13 cellular contexts compared by ENCODE assay signal in the genomic region with DNA sequence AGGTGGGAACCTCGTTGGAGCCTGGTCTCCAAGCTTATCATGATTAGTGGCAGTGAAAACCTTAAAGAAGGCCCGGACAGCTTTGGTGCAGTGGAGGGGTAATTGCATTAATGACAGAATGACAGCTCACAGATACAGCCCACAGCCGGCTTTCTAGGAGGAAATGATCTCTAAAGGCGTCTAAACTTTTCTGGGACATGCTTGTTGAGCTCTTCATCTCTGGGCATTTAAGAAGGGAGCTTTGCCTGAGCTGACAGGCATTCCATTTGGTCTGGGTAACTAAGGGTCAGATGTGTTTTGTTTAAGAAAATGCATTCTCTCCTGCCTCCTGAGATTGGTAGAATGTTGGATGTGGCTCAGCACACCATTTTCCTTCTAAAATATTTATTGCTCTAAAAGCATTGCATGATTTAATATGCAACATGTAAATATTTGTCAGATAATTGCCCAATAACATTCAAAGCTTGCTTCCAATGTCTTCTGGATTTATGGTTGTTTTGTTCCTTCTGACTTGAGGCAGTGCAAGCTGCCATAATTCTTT. TPM values are rescaled to one million over a fixed set of nuclear protein-coding genes. Genes with fewer than 3 reads are reported as not detected.
A peak's percentile ranks its signal among the peaks of the same experiment; 100 is the strongest.
DNase-seq lines count a peak whose midpoint lies in the region; ATAC-seq, FAIRE-seq and TF ChIP-seq lines count a peak whose summit lies in the region.
"Had no signal": no experiment of that assay in that cellular context is flagged by ENCODE, and none has a peak within 500 bp of the region (broad histone marks: within the 10 kb centered on the region; RNA-seq: fewer than 3 reads in every experiment).

No MANE protein-coding gene starts in this region.

- TF ChIP-seq EP300 in GM12878 (IDR thresholded peaks at IDR 0.05; ENCODE audit: borderline replicate concordance in 1 of 2, control insufficient read depth in 1 of 2, low read depth in 2 of 2, low read length in 2 of 2), result no peak

- no peak for ATAC-seq in GM12878
- ATAC-seq in T-cell (replicated peaks in 1 of 4), result no peak
- ATAC-seq in HG03521 (IDR thresholded peaks at IDR 0.05; ENCODE audit: unreplicated experiment), result no peak
- ATAC-seq: activated CD8-positive, alpha-beta memory T cell treated with anti-CD3 and anti-CD28 coated beads, Interleukin-2, amount 10 ng/mL, durations not matched to agents 7 days and 5 days; left cardiac atrium had no signal

- H4K20me1 ChIP-seq in GM12878 (ENCODE audit: control insufficient read depth, insufficient read depth) (no peaks in the 10 kb centered on the region; the same call in 1 of the 2 replicates), neural progenitor cell (ENCODE audit: low read depth) (peaks cover 21% of the 10 kb centered on the region)

- H3K9me3 Mint-ChIP-seq in neural progenitor cell, result no peaks in the 10 kb centered on the region
- no peaks in the 10 kb centered on the region for H3K9me3 Mint-ChIP-seq in T-cell

- CTCF ChIA-PET in GM12878 (lab: Yijun Ruan, JAX), result interaction anchor here (1.0 to 6.5 kb wide), 10 partner anchors 8 to 284 kb away, joined by 3 to 62 read pairs (median 4); no protein-coding TSS in a partner anchor
- CTCF ChIA-PET in T-cell (lab: Charles Lee), result interaction anchor here (0.6 to 1.1 kb wide), 3 partner anchors 12 to 182 kb away, joined by 3 to 5 read pairs (median 3); no protein-coding TSS in a partner anchor

- RAD21 ChIA-PET in GM12878 (lab: Charles Lee; ENCODE audit: unreplicated experiment), result interaction anchor here (0.7 to 4.7 kb wide), 17 partner anchors 9 to 118 kb away, joined by 3 to 54 read pairs (median 4); no protein-coding TSS in a partner anchor

- FAIRE-seq in GM12878 (lab: Jason Lieb, UNC), result peak; percentile 27

- H3K27me3 ChIP-seq in HL-60 (ENCODE audit: insufficient read depth, poor library complexity, severe bottlenecking) (no peaks in the 10 kb centered on the region), GM12878 (replicated peaks in 1 of 2; ENCODE audit: control insufficient read depth in 2 of 2, insufficient read depth in 2 of 2, low read length in 1 of 2) (no peaks in the 10 kb centered on the region), neural progenitor cell (peaks cover 64% of the 10 kb centered on the region)

- peaks cover 13% of the 10 kb centered on the region for H3K4me1 Mint-ChIP-seq in neural progenitor cell
- H3K4me1 Mint-ChIP-seq in T-cell, result peaks cover 12 to 23% (median 18%) of the 10 kb centered on the region in 3 donors

- H3K4me1 ChIP-seq in GM12878 (ENCODE audit: control insufficient read depth, insufficient read depth, low read length) (peaks cover 16% of the 10 kb centered on the region), neural progenitor cell (peaks cover 27% of the 10 kb centered on the region)

- no peak overlapping the region for H3K27ac Mint-ChIP-seq in neural progenitor cell
- no peak overlapping the region for H3K27ac Mint-ChIP-seq in T-cell
- H3K27ac Mint-ChIP-seq: activated CD8-positive, alpha-beta memory T cell treated with anti-CD3 and anti-CD28 coated beads, Interleukin-2, amount 10 ng/mL, durations not matched to agents 7 days and 5 days had no signal

- SMC1A ChIA-PET in GM12878 (lab: Charles Lee; ENCODE audit: uncharacterized antibody, unreplicated experiment), result interaction anchor here (0.8 to 7.2 kb wide), 19 partner anchors 8 to 125 kb away, joined by 3 to 73 read pairs (median 7); no protein-coding TSS in a partner anchor

- H3K27me3 Mint-ChIP-seq in neural progenitor cell (ENCODE audit: insufficient read depth, low read depth), result peaks cover 20% of the 10 kb centered on the region
- H3K27me3 Mint-ChIP-seq in T-cell, result peaks cover 0 to 6% of the 10 kb centered on the region in 2 donors
- H3K27me3 Mint-ChIP-seq: activated CD8-positive, alpha-beta memory T cell treated with anti-CD3 and anti-CD28 coated beads, Interleukin-2, amount 10 ng/mL, durations not matched to agents 7 days and 5 days had no signal

- DNase-seq in AG10803 (ENCODE audit: low read depth), result peak; percentile 94
- no peak for DNase-seq in HL-60 (ENCODE audit: low read depth in 1 of 2, low spot score in 1 of 2)
- no peak for DNase-seq in GM12878 (ENCODE audit: low read depth, low spot score)
- DNase-seq in neural progenitor cell (ENCODE audit: low spot score), result peak; percentile 36
- DNase-seq in stimulated activated CD4-positive, alpha-beta T cell treated with anti-CD3 and anti-CD28 coated beads, Interleukin-4, amount 100 ng/mL, for 24 hours, result no peak
- no peak for DNase-seq in NCI-H2196 treated with DMSO at 0.1 percent for 48 hours (lab: John Stamatoyannopoulos, UW; ENCODE audit: unreplicated experiment)
- DNase-seq in T-cell, result no peak
- DNase-seq: activated CD8-positive, alpha-beta memory T cell treated with anti-CD3 and anti-CD28 coated beads, Interleukin-2, amount 10 ng/mL, durations not matched to agents 7 days and 5 days; erythroblast; left cardiac atrium; NCI-H1105; NK-92 treated with Interleukin-12 subunit alpha and Interleukin-12 subunit beta, amount 100 ng/mL, for 24 hours had no signal

- POLR2A ChIA-PET in GM12878 (lab: Charles Lee) (interaction anchor here (0.6 to 4.6 kb wide), 12 partner anchors 9 to 77 kb away, joined by 3 to 53 read pairs (median 6); no protein-coding TSS in a partner anchor), T-cell (lab: Charles Lee) (no interaction called here)

- in situ Hi-C loops in GM12878 (cut with MboI), result no loop called here

- peak overlapping the region; percentile 88 for H3K4me2 ChIP-seq in GM12878 (ENCODE audit: control insufficient read depth, insufficient read depth)
- no peak overlapping the region for H3K4me2 ChIP-seq in neural progenitor cell

- 4% methylated on average over 4 of the region's 4 CpGs for WGBS in GM12878 (ENCODE audit: insufficient coverage, insufficient replicate concordance, low lambda C conversion rate, missing lambda C conversion rate)

- H2AFZ ChIP-seq in GM12878 (ENCODE audit: control insufficient read depth, low read depth, low read length), result no peak overlapping the region
- no peak overlapping the region for H2AFZ ChIP-seq in neural progenitor cell (replicated peaks)

- intact Hi-C loops in GM12878 (cut with micrococcal nuclease; ENCODE audit: unreplicated experiment), result loop anchor here (2.0 kb wide), 3 partner anchors 39 to 121 kb away; no protein-coding TSS in a partner anchor

- H3F3A ChIP-seq in neural progenitor cell (ENCODE audit: low read depth), result peaks cover 8% of the 10 kb centered on the region

- TF ChIP-seq RAD21 in GM12878 (IDR thresholded peaks at IDR 0.05; ENCODE audit: insufficient read depth, low read depth, low read length), result no peak

- peaks cover 2 to 3% of the 10 kb centered on the region in 2 experiments; a peak in 3 of 4 replicates for H3K36me3 ChIP-seq in GM12878 (ENCODE audit: control insufficient read depth in 2 of 2, insufficient read depth in 2 of 2, low read length in 1 of 2)
- H3K36me3 ChIP-seq in neural progenitor cell, result no peaks in the 10 kb centered on the region

- H3K9ac ChIP-seq in GM12878 (ENCODE audit: control insufficient read depth, insufficient read depth, low read length), result peak overlapping the region; percentile 74
- no peak overlapping the region for H3K9ac ChIP-seq in neural progenitor cell

- no peak for TF ChIP-seq POLR2A in GM12878 (IDR thresholded peaks at IDR 0.05; ENCODE audit: low read depth, low read length)

- peak overlapping the region; percentile 91 for H3K27ac ChIP-seq in HL-60 (replicated peaks)
- H3K27ac ChIP-seq in GM12878 (ENCODE audit: control insufficient read depth, insufficient read depth), result peak overlapping the region; percentile 85; the same call in 1 of the 2 replicates
- H3K27ac ChIP-seq in neural progenitor cell, result no peak overlapping the region

- TF ChIP-seq CTCF in AG10803 (conservative IDR thresholded peaks at IDR 0.05; ENCODE audit: low read length) (no peak), HL-60 (IDR thresholded peaks at IDR 0.05; ENCODE audit: insufficient read depth, low read length) (no peak), GM12878 (IDR thresholded peaks at IDR 0.05 in 2 of 3, conservative IDR thresholded peaks at IDR 0.05 in 1 of 3; ENCODE audit: control insufficient read depth in 2 of 3, extremely low read depth in 1 of 3, insufficient read depth in 1 of 3, low read depth in 3 of 3, low read length in 3 of 3) (no peak), neural progenitor cell (IDR thresholded peaks at IDR 0.05) (no peak)

- H3K4me3 Mint-ChIP-seq in neural progenitor cell (no peak overlapping the region), T-cell (no peak overlapping the region)
- H3K4me3 Mint-ChIP-seq: activated CD8-positive, alpha-beta memory T cell treated with anti-CD3 and anti-CD28 coated beads, Interleukin-2, amount 10 ng/mL, durations not matched to agents 7 days and 5 days had no signal

- peak overlapping the region; percentile 93 for H3K4me3 ChIP-seq in AG10803 (ENCODE audit: low read length)
- H3K4me3 ChIP-seq in HL-60 (replicated peaks; ENCODE audit: insufficient read depth, low read length), result peak overlapping the region; percentile 95
- peak overlapping the region; percentile 87 for H3K4me3 ChIP-seq in GM12878
- no peak overlapping the region for H3K4me3 ChIP-seq in neural progenitor cell

- H3K36me3 Mint-ChIP-seq in neural progenitor cell (no peaks in the 10 kb centered on the region), T-cell (no peaks in the 10 kb centered on the region)
- H3K36me3 Mint-ChIP-seq: activated CD8-positive, alpha-beta memory T cell treated with anti-CD3 and anti-CD28 coated beads, Interleukin-2, amount 10 ng/mL, durations not matched to agents 7 days and 5 days had no signal

- BruUV-seq in GM12878 (replicated peaks; lab: Mats Ljungman, UMichigan), result no TSS peak

- H3K79me2 ChIP-seq in GM12878 (ENCODE audit: control insufficient read depth, insufficient read depth, low read length), result peaks cover 91% of the 10 kb centered on the region
- no peaks in the 10 kb centered on the region for H3K79me2 ChIP-seq in neural progenitor cell (ENCODE audit: low read depth)

- H3K9me3 ChIP-seq in GM12878 (replicated peaks; ENCODE audit: control insufficient read depth, insufficient read depth, low read length) (no peaks in the 10 kb centered on the region), neural progenitor cell (ENCODE audit: low read depth) (no peaks in the 10 kb centered on the region)

RNA-seq across cellular contexts. Expression of gene ANKRD33B, which starts 4.0 kb away (rescaled TPM):
- 51.1 and 53.7 TPM in 2 replicates for total RNA-seq in GM12878 (2013; cell fraction: nucleolus; rRNA removed)
- total RNA-seq in GM12878 (2014; rRNA removed), result 17.0 and 18.6 TPM in 2 replicates
- 20.3 and 20.4 TPM in 2 replicates for total RNA-seq in GM12878 (2014; rRNA removed; fragmentation: Illumina TruSeq; extraction: Trizol)
- total RNA-seq in GM12878 (2021), result 58.4 and 61.6 TPM in 2 replicates
- polyA plus RNA-seq in GM12878 (2011; ENCODE audit: low read depth), result 12.2 TPM
- polyA plus RNA-seq in GM12878 (2011; rRNA removed), result 11.0 and 12.7 TPM in 2 replicates
- polyA plus RNA-seq in GM12878 (2011; cell fraction: cytosol; rRNA removed), result 16.9 and 17.7 TPM in 2 replicates
- polyA plus RNA-seq in GM12878 (2011; cell fraction: nucleus; rRNA removed), result 24.0 and 29.2 TPM in 2 replicates
- 19.6 TPM in 2 replicates for polyA plus RNA-seq in GM12878 (2012)
- polyA plus RNA-seq in GM12878 (2014; fragmentation: Illumina TruSeq; extraction: Trizol), result 22.7 and 27.0 TPM in 2 replicates
- 1 to 10 TPM; 5.9 to 6.1 TPM for polyA plus RNA-seq in GM12878 (2014; fragmentation: Nextera tagmentation; extraction: Ambion mirVana)
- polyA plus RNA-seq in GM12878 (2014; rRNA removed), result 19.6 and 20.7 TPM in 2 replicates
- polyA plus RNA-seq in GM12878 (2016; fragmentation: Nextera tagmentation; extraction: Ambion mirVana), result 1 to 10 TPM; 4.9 to 9.5 TPM
- 42.2 and 53.6 TPM in 2 replicates for polyA minus RNA-seq in GM12878 (2011; rRNA and poly(A)+ RNA removed)
- 28.3 and 29.6 TPM in 2 replicates for polyA minus RNA-seq in GM12878 (2011; cell fraction: cytosol; rRNA and poly(A)+ RNA removed)
- polyA minus RNA-seq in GM12878 (2011; cell fraction: nucleus; rRNA and poly(A)+ RNA removed), result 13.7 and 27.7 TPM in 2 replicates
- 2.2 and 3.5 TPM in 2 replicates for total RNA-seq in neural progenitor cell (ENCODE audit: low replicate concordance)
- total RNA-seq in T-cell, result 1 to 10 TPM; 1.0 to 4.1 (median 2.4) TPM

Comparison
In these comparisons a context has a peak if more than half of its experiments do, and no peak if none do; other contexts are left out.
1. DNase-seq: peak in AG10803 (single experiment) and neural progenitor cell (single experiment); none in HL-60 (0 of 2), GM12878 (single experiment), stimulated activated CD4-positive, alpha-beta T cell treated with anti-CD3 and anti-CD28 coated beads, Interleukin-4, amount 100 ng/mL, for 24 hours (single experiment), NCI-H2196 treated with DMSO at 0.1 percent for 48 hours (single experiment) and T-cell (0 of 34).